In the genomic region with DNA sequence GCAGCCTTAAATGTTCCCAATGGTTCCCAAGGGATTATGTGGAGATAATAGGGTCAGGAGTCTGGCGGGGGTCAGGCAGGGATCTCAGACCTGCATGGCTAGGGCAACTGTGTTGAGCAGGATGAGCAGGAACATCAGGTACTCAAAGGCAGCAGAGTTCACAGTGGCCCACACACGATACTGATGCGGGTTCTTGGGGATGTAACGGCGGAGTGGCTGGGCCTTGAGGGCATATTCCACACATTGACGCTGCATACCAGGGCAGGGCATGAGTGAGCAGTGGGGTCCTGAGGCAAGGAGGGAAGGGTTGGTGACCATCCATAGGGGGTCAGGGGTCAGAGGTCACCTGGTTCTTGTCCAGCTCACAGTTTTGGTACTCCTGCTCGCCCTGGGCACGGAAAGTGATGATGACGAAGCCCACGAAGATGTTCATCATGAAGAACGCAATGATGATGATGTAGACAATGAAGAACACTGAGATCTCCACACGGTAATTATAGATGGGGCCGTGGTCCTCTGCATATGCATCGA, we compare ENCODE assay signal across 30 cellular contexts. TPM values are rescaled to one million over a fixed set of nuclear protein-coding genes. Genes with fewer than 3 reads are reported as not detected.
DNase-seq lines count a peak whose midpoint lies in the region; ATAC-seq, FAIRE-seq and TF ChIP-seq lines count a peak whose summit lies in the region.
"Had no signal": no experiment of that assay in that cellular context is flagged by ENCODE, and none has a peak within 500 bp of the region (broad histone marks: within the 10 kb centered on the region; RNA-seq: fewer than 3 reads in every experiment).

No MANE protein-coding gene starts in this region.

- H3K79me1 ChIP-seq in neuronal stem cell (ENCODE audit: low read depth, low read length), result no peaks in the 10 kb centered on the region

- no peak overlapping the region for H2BK15ac ChIP-seq in neuronal stem cell (ENCODE audit: low read length)

- H4K20me1 ChIP-seq in K562 (replicated peaks; ENCODE audit: control insufficient read depth, insufficient read depth, low read length), result no peaks in the 10 kb centered on the region
- H4K20me1 ChIP-seq: BLaER1 had no signal

- no peak overlapping the region for H3K23ac ChIP-seq in neuronal stem cell (ENCODE audit: low read depth, low read length, poor library complexity)

- no peaks in the 10 kb centered on the region; a peak in 2 of 5 replicates for H3K4me1 ChIP-seq in K562 (replicated peaks in 1 of 2; ENCODE audit: control insufficient read depth in 2 of 2, insufficient read depth in 2 of 2, low read length in 2 of 2)
- H3K4me1 ChIP-seq in neuronal stem cell (ENCODE audit: control insufficient read depth in 2 of 2, insufficient read depth in 1 of 2, low read depth in 1 of 2, low read length in 2 of 2), result no peaks in the 10 kb centered on the region
- H3K4me1 ChIP-seq in thymus (ENCODE audit: control insufficient read depth, insufficient read depth, low read length), result peaks cover 17% of the 10 kb centered on the region
- H3K4me1 ChIP-seq: BE2C, BLaER1 had no signal

- H3K27me3 ChIP-seq in K562 (ENCODE audit: control insufficient read depth in 2 of 2, insufficient read depth in 2 of 2, low read length in 2 of 2) (peaks cover 3 to 19% of the 10 kb centered on the region in 2 experiments; a peak in 3 of 5 replicates), neuronal stem cell (ENCODE audit: control insufficient read depth in 3 of 3, insufficient read depth in 3 of 3, low read depth in 1 of 3, low read length in 3 of 3) (peaks cover 0 to 22% (median 0%) of the 10 kb centered on the region in 3 experiments), thymus (ENCODE audit: control insufficient read depth, insufficient read depth) (no peaks in the 10 kb centered on the region)
- H3K27me3 ChIP-seq: BE2C had no signal

- POLR2A ChIA-PET in K562 (lab: Yijun Ruan, JAX), result interaction anchor here (1.4 kb wide), 1 partner anchor 13 kb away, joined by 3 read pairs; no protein-coding TSS in a partner anchor

- intact Hi-C loops in K562 (cut with micrococcal nuclease), result no loop called here

- H2BK120ac ChIP-seq in neuronal stem cell (ENCODE audit: low read depth, low read length), result no peak overlapping the region

- no peak overlapping the region for H3K18ac ChIP-seq in neuronal stem cell (ENCODE audit: low read length)

- H3K4me3 ChIP-seq in K562 (no peak overlapping the region), neuronal stem cell (ENCODE audit: low read length in 2 of 2) (no peak overlapping the region), thymus (ENCODE audit: low read length) (no peak overlapping the region)
- H3K4me3 ChIP-seq: BLaER1, GM12878 had no signal

- H2AFZ ChIP-seq in K562 (ENCODE audit: low read depth, low read length) (no peak overlapping the region), neuronal stem cell (ENCODE audit: low read length) (no peak overlapping the region)

- H3K4ac ChIP-seq in neuronal stem cell (ENCODE audit: low read length), result no peak overlapping the region

- H2AK5ac ChIP-seq in neuronal stem cell (ENCODE audit: low read depth, low read length), result no peak overlapping the region

- WGBS in K562 (ENCODE audit: insufficient coverage, low coverage, missing lambda C conversion rate), result 13% methylated on average over 8 of the region's 14 CpGs
- WGBS in neuronal stem cell (ENCODE audit: extremely low coverage in 2 of 2, insufficient read length in 2 of 2, insufficient replicate concordance in 1 of 2), 2 donors, result no CpG with 5 or more reads among the region's 14 CpGs
- 91% methylated on average over 14 of the region's 14 CpGs for WGBS in thymus

- no TSS peak for BruUV-seq in K562 (replicated peaks; lab: Mats Ljungman, UMichigan)

- no peak for TF ChIP-seq EP300 in K562 (IDR thresholded peaks at IDR 0.05; ENCODE audit: low read length)

- H3K36me3 ChIP-seq in K562 (ENCODE audit: control insufficient read depth, insufficient read depth, low read length), result no peaks in the 10 kb centered on the region
- H3K36me3 ChIP-seq in neuronal stem cell (replicated peaks in 1 of 2; ENCODE audit: control insufficient read depth in 2 of 2, insufficient read depth in 2 of 2, low read length in 2 of 2), result no peaks in the 10 kb centered on the region
- H3K36me3 ChIP-seq in thymus (ENCODE audit: control insufficient read depth, insufficient read depth), result no peaks in the 10 kb centered on the region
- H3K36me3 ChIP-seq: BE2C, BLaER1 had no signal

- no peaks in the 10 kb centered on the region for H3K79me2 ChIP-seq in K562 (ENCODE audit: control insufficient read depth, insufficient read depth, low read length)

- H3K14ac ChIP-seq in neuronal stem cell (ENCODE audit: low read length), result no peak overlapping the region

- no peak for ATAC-seq in K562
- ATAC-seq in GM21786 (IDR thresholded peaks at IDR 0.05; ENCODE audit: unreplicated experiment), result no peak
- ATAC-seq in GM21576 (IDR thresholded peaks at IDR 0.05; ENCODE audit: unreplicated experiment), result no peak
- ATAC-seq: GM12878 had no signal

- H3K9me3 ChIP-seq in K562 (replicated peaks; ENCODE audit: control insufficient read depth, insufficient read depth, low read depth, low read length), result no peaks in the 10 kb centered on the region
- H3K9me3 ChIP-seq in neuronal stem cell (replicated peaks in 1 of 2; ENCODE audit: control insufficient read depth in 2 of 2, insufficient read depth in 1 of 2, low read depth in 1 of 2, low read length in 2 of 2), result no peaks in the 10 kb centered on the region
- no peaks in the 10 kb centered on the region for H3K9me3 ChIP-seq in thymus (ENCODE audit: control insufficient read depth)
- H3K9me3 ChIP-seq: BE2C, BLaER1 had no signal

- no peak for TF ChIP-seq RAD21 in K562 (CRISPR knock-in tag; conservative IDR thresholded peaks at IDR 0.05 in 1 of 2, IDR thresholded peaks at IDR 0.05 in 1 of 2)

- no peak for DNase-seq in K562 (ENCODE audit: extremely low read depth in 1 of 4, low spot score in 3 of 4)
- no peak for DNase-seq in neuronal stem cell (ENCODE audit: low spot score)
- DNase-seq: 8988T; ACHN; BE2C; C1 segment of cervical spinal cord; CD4-positive, alpha-beta memory T cell; CD4-positive, CD25-positive, alpha-beta regulatory T cell; CD8-positive, alpha-beta memory T cell; COR-L47; DMS 273 treated with DMSO at 0.1 percent for 48 hours; DMS153; DMS53; DMS79; DND-41; EL; GDM1 had no signal

- H3K4me2 ChIP-seq in K562 (ENCODE audit: insufficient read depth, low read length) (no peak overlapping the region), neuronal stem cell (ENCODE audit: insufficient read depth, low read length, poor library complexity, severe bottlenecking) (no peak overlapping the region)
- H3K4me2 ChIP-seq: BLaER1 had no signal

- no peak for TF ChIP-seq POLR2A in K562 (conservative IDR thresholded peaks at IDR 0.05)

- H3K27ac ChIP-seq in K562 (ENCODE audit: extremely low read depth, low read depth, low read length) (no peak overlapping the region), neuronal stem cell (replicated peaks; ENCODE audit: low read length) (no peak overlapping the region), thymus (ENCODE audit: low read depth) (peak overlapping the region; percentile 46)
- H3K27ac ChIP-seq: BLaER1 had no signal

- H2BK5ac ChIP-seq in neuronal stem cell (ENCODE audit: low read length), result peak overlapping the region; percentile 66

- in situ Hi-C loops in K562 (cut with MboI), result no loop called here

- H2BK12ac ChIP-seq in neuronal stem cell (ENCODE audit: low read length), result no peak overlapping the region

- no peaks in the 10 kb centered on the region for H3K9me1 ChIP-seq in K562 (ENCODE audit: control insufficient read depth, insufficient read depth, low read length)

- CTCF ChIA-PET in K562 (lab: Yijun Ruan, JAX; ENCODE audit: low intra/inter-chr PET ratio), result no interaction called here

- no peak overlapping the region for H4K91ac ChIP-seq in neuronal stem cell (ENCODE audit: low read depth, low read length, poor library complexity)

- no peak overlapping the region for H4K8ac ChIP-seq in neuronal stem cell (ENCODE audit: low read depth, low read length)

- no peak for FAIRE-seq in K562 (lab: Jason Lieb, UNC)
- FAIRE-seq: A204.1, GM12878, GM12892, GM18507 had no signal

- no peak overlapping the region for H3K9ac ChIP-seq in K562 (ENCODE audit: insufficient read depth in 1 of 2, low read depth in 2 of 2, low read length in 2 of 2)
- H3K9ac ChIP-seq in neuronal stem cell (ENCODE audit: low read depth, low read length, poor library complexity), result no peak overlapping the region
- H3K9ac ChIP-seq: BLaER1 had no signal

- TF ChIP-seq CTCF in K562 (IDR thresholded peaks at IDR 0.05 in 2 of 3, conservative IDR thresholded peaks at IDR 0.05 in 1 of 3; ENCODE audit: insufficient read depth in 2 of 3, low read depth in 1 of 3, low read length in 3 of 3), result no peak

RNA-seq across cellular contexts. Expression of a gene that starts 15.1 kb away (rescaled TPM):
- total RNA-seq in K562 (2011; cell fraction: chromatin; rRNA removed; ENCODE audit: low replicate concordance), result 4.8 and 8.4 TPM in 2 replicates
- 6.8 and 7.3 TPM in 2 replicates for total RNA-seq in K562 (2011; cell fraction: nucleolus; rRNA removed)
- total RNA-seq in K562 (2011; cell fraction: nucleoplasm; rRNA removed), result 6.0 and 10.6 TPM in 2 replicates
- 3.4 and 3.9 TPM in 2 replicates for total RNA-seq in K562 (2014; rRNA removed)
- 2.2 and 2.6 TPM in 2 replicates for total RNA-seq in K562 (2014; rRNA removed; fragmentation: Illumina TruSeq; extraction: Trizol)
- total RNA-seq in K562 (2015; rRNA removed; fragmentation: Illumina TruSeq; extraction: Trizol), result 1.5 and 1.6 TPM in 2 replicates
- total RNA-seq in K562 (2021), result 2.1 and 3.0 TPM in 2 replicates
- polyA plus RNA-seq in K562 (2011; rRNA removed), result 3.9 and 5.1 TPM in 2 replicates
- 5.7 and 10.1 TPM in 2 replicates for polyA plus RNA-seq in K562 (2011; cell fraction: cytosol; rRNA removed)
- polyA plus RNA-seq in K562 (2011; cell fraction: nucleus; rRNA removed), result 3.8 and 7.1 TPM in 2 replicates
- polyA plus RNA-seq in K562 (2012), result 1.8 and 4.5 TPM in 2 replicates
- polyA plus RNA-seq in K562 (2014; fragmentation: Illumina TruSeq; extraction: Trizol), result 2.4 and 2.9 TPM in 2 replicates
- polyA plus RNA-seq in K562 (2014; fragmentation: Nextera tagmentation; extraction: Ambion mirVana), result under 1 TPM; 0.48 to 0.52 TPM
- 3.6 and 4.3 TPM in 2 replicates for polyA plus RNA-seq in K562 (2014; rRNA removed)
- polyA minus RNA-seq in K562 (2011; rRNA and poly(A)+ RNA removed), result 1.6 and 3.3 TPM in 2 replicates
- 1.3 and 4.0 TPM in 2 replicates for polyA minus RNA-seq in K562 (2011; cell fraction: cytosol; rRNA and poly(A)+ RNA removed)
- 3.8 and 4.0 TPM in 2 replicates for polyA minus RNA-seq in K562 (2011; cell fraction: nucleus; rRNA and poly(A)+ RNA removed)
- polyA plus RNA-seq in neuronal stem cell (2013, experiment 1 of 2), result 0.32 TPM
- polyA plus RNA-seq in neuronal stem cell (2013, experiment 2 of 2), result 0.37 TPM
- 3.6 TPM for polyA plus RNA-seq in thymus

RNA-seq across cellular contexts. Expression of a gene that starts 18.1 kb away (rescaled TPM):
- 2.0 TPM in 2 replicates for total RNA-seq in K562 (2011; cell fraction: chromatin; rRNA removed; ENCODE audit: low replicate concordance)
- total RNA-seq in K562 (2011; cell fraction: nucleolus; rRNA removed), result 0.79 and 0.83 TPM in 2 replicates
- 0.84 and 1.7 TPM in 2 replicates for total RNA-seq in K562 (2011; cell fraction: nucleoplasm; rRNA removed)
- under 0.01 TPM in 1 of 2 replicates, not detected in the other for total RNA-seq in K562 (2014; rRNA removed)
- not detected in 2 replicates for total RNA-seq in K562 (2014; rRNA removed; fragmentation: Illumina TruSeq; extraction: Trizol)
- not detected in 2 replicates for total RNA-seq in K562 (2015; rRNA removed; fragmentation: Illumina TruSeq; extraction: Trizol)
- 0.04 TPM in 2 replicates for total RNA-seq in K562 (2021)
- 0.13 and 0.37 TPM in 2 replicates for polyA plus RNA-seq in K562 (2011; rRNA removed)
- 0.10 and 0.22 TPM in 2 replicates for polyA plus RNA-seq in K562 (2011; cell fraction: cytosol; rRNA removed)
- polyA plus RNA-seq in K562 (2011; cell fraction: nucleus; rRNA removed), result 1.5 and 1.9 TPM in 2 replicates
- polyA plus RNA-seq in K562 (2012), result 0.10 and 0.36 TPM in 2 replicates
- polyA plus RNA-seq in K562 (2014; fragmentation: Illumina TruSeq; extraction: Trizol), result 0.01 and 0.03 TPM in 2 replicates
- under 1 TPM in 1 of 2 experiments, not detected in 1; 0.01 TPM for polyA plus RNA-seq in K562 (2014; fragmentation: Nextera tagmentation; extraction: Ambion mirVana)
- 0.15 and 0.41 TPM in 2 replicates for polyA plus RNA-seq in K562 (2014; rRNA removed)
- polyA minus RNA-seq in K562 (2011; rRNA and poly(A)+ RNA removed), result 0.04 and 0.06 TPM in 2 replicates
- polyA minus RNA-seq in K562 (2011; cell fraction: cytosol; rRNA and poly(A)+ RNA removed), result not detected in 2 replicates
- 0.27 and 0.56 TPM in 2 replicates for polyA minus RNA-seq in K562 (2011; cell fraction: nucleus; rRNA and poly(A)+ RNA removed)
- 0.56 TPM for polyA plus RNA-seq in neuronal stem cell (2013, experiment 1 of 2)
- polyA plus RNA-seq in neuronal stem cell (2013, experiment 2 of 2), result 0.58 TPM
- 1.8 TPM for polyA plus RNA-seq in thymus
- total RNA-seq: A673, Daoy, G401 had no signal
- polyA plus RNA-seq: AG04450; CD14-positive monocyte; CD4-positive, CD25-positive, alpha-beta regulatory T cell; CD8-positive, alpha-beta memory T cell had no signal

RNA-seq across cellular contexts. Expression of a gene that starts 20.2 kb away (rescaled TPM):
- total RNA-seq in K562 (2011; cell fraction: chromatin; rRNA removed; ENCODE audit: low replicate concordance), result 18.9 and 51.1 TPM in 2 replicates
- 27.2 and 29.1 TPM in 2 replicates for total RNA-seq in K562 (2011; cell fraction: nucleolus; rRNA removed)
- 22.7 and 25.3 TPM in 2 replicates for total RNA-seq in K562 (2011; cell fraction: nucleoplasm; rRNA removed)
- total RNA-seq in K562 (2014; rRNA removed), result 13.5 and 14.0 TPM in 2 replicates
- total RNA-seq in K562 (2014; rRNA removed; fragmentation: Illumina TruSeq; extraction: Trizol), result 2.5 and 3.6 TPM in 2 replicates
- 6.6 and 7.1 TPM in 2 replicates for total RNA-seq in K562 (2015; rRNA removed; fragmentation: Illumina TruSeq; extraction: Trizol)
- total RNA-seq in K562 (2021), result 20.9 and 22.7 TPM in 2 replicates
- 11.7 and 26.4 TPM in 2 replicates for polyA plus RNA-seq in K562 (2011; rRNA removed)
- 19.0 and 32.2 TPM in 2 replicates for polyA plus RNA-seq in K562 (2011; cell fraction: cytosol; rRNA removed)
- 72.0 and 73.7 TPM in 2 replicates for polyA plus RNA-seq in K562 (2011; cell fraction: nucleus; rRNA removed)
- polyA plus RNA-seq in K562 (2012), result 14.8 and 30.0 TPM in 2 replicates
- 5.1 and 12.0 TPM in 2 replicates for polyA plus RNA-seq in K562 (2014; fragmentation: Illumina TruSeq; extraction: Trizol)
- polyA plus RNA-seq in K562 (2014; fragmentation: Nextera tagmentation; extraction: Ambion mirVana), result under 1 TPM; 0.32 to 0.74 TPM
- 11.1 and 13.6 TPM in 2 replicates for polyA plus RNA-seq in K562 (2014; rRNA removed)
- polyA minus RNA-seq in K562 (2011; rRNA and poly(A)+ RNA removed), result 12.0 and 15.2 TPM in 2 replicates
- 21.5 and 24.4 TPM in 2 replicates for polyA minus RNA-seq in K562 (2011; cell fraction: cytosol; rRNA and poly(A)+ RNA removed)
- polyA minus RNA-seq in K562 (2011; cell fraction: nucleus; rRNA and poly(A)+ RNA removed), result 9.8 and 17.3 TPM in 2 replicates
- 7.9 TPM for polyA plus RNA-seq in neuronal stem cell (2013, experiment 1 of 2)
- 7.4 TPM for polyA plus RNA-seq in neuronal stem cell (2013, experiment 2 of 2)
- polyA plus RNA-seq in thymus, result 20.9 TPM

RNA-seq across cellular contexts. Expression of a gene that starts 28.9 kb away (rescaled TPM):
- 44.7 and 103 TPM in 2 replicates for total RNA-seq in K562 (2011; cell fraction: chromatin; rRNA removed; ENCODE audit: low replicate concordance)
- 65.1 and 65.2 TPM in 2 replicates for total RNA-seq in K562 (2011; cell fraction: nucleolus; rRNA removed)
- 41.5 and 44.2 TPM in 2 replicates for total RNA-seq in K562 (2011; cell fraction: nucleoplasm; rRNA removed)
- total RNA-seq in K562 (2014; rRNA removed), result 24.7 and 26.8 TPM in 2 replicates
- 6.8 and 8.7 TPM in 2 replicates for total RNA-seq in K562 (2014; rRNA removed; fragmentation: Illumina TruSeq; extraction: Trizol)
- total RNA-seq in K562 (2015; rRNA removed; fragmentation: Illumina TruSeq; extraction: Trizol), result 10.2 and 11.2 TPM in 2 replicates
- 43.8 and 44.3 TPM in 2 replicates for total RNA-seq in K562 (2021)
- 14.0 and 22.0 TPM in 2 replicates for polyA plus RNA-seq in K562 (2011; rRNA removed)
- polyA plus RNA-seq in K562 (2011; cell fraction: cytosol; rRNA removed), result 13.3 and 26.4 TPM in 2 replicates
- 49.4 and 83.5 TPM in 2 replicates for polyA plus RNA-seq in K562 (2011; cell fraction: nucleus; rRNA removed)
- polyA plus RNA-seq in K562 (2012), result 28.6 and 29.5 TPM in 2 replicates
- polyA plus RNA-seq in K562 (2014; fragmentation: Illumina TruSeq; extraction: Trizol), result 19.1 and 19.4 TPM in 2 replicates
- 1 to 10 TPM; 1.1 to 1.4 TPM for polyA plus RNA-seq in K562 (2014; fragmentation: Nextera tagmentation; extraction: Ambion mirVana)
- polyA plus RNA-seq in K562 (2014; rRNA removed), result 23.7 and 32.8 TPM in 2 replicates
- 10.3 and 12.1 TPM in 2 replicates for polyA minus RNA-seq in K562 (2011; rRNA and poly(A)+ RNA removed)
- polyA minus RNA-seq in K562 (2011; cell fraction: cytosol; rRNA and poly(A)+ RNA removed), result 30.0 and 34.3 TPM in 2 replicates
- 18.0 and 18.3 TPM in 2 replicates for polyA minus RNA-seq in K562 (2011; cell fraction: nucleus; rRNA and poly(A)+ RNA removed)
- polyA plus RNA-seq in neuronal stem cell (2013, experiment 1 of 2), result 4.5 TPM
- 4.1 TPM for polyA plus RNA-seq in neuronal stem cell (2013, experiment 2 of 2)
- polyA plus RNA-seq in thymus, result 5.4 TPM

RNA-seq across cellular contexts. Expression of a gene that starts 43.4 kb away (rescaled TPM):
- 74.1 and 122 TPM in 2 replicates for total RNA-seq in K562 (2011; cell fraction: chromatin; rRNA removed; ENCODE audit: low replicate concordance)
- 138 and 180 TPM in 2 replicates for total RNA-seq in K562 (2011; cell fraction: nucleolus; rRNA removed)
- total RNA-seq in K562 (2011; cell fraction: nucleoplasm; rRNA removed), result 178 and 233 TPM in 2 replicates
- total RNA-seq in K562 (2014; rRNA removed) (34.7 and 55.2 TPM in 2 replicates), K562 (2014; rRNA removed; fragmentation: Illumina TruSeq; extraction: Trizol) (65.1 and 67.8 TPM in 2 replicates), K562 (2015; rRNA removed; fragmentation: Illumina TruSeq; extraction: Trizol) (70.4 and 73.0 TPM in 2 replicates), K562 (2021) (106 and 112 TPM in 2 replicates)
- polyA plus RNA-seq in K562 (2011; rRNA removed) (169 and 175 TPM in 2 replicates), K562 (2014; fragmentation: Illumina TruSeq; extraction: Trizol) (199 and 236 TPM in 2 replicates), K562 (2014; fragmentation: Nextera tagmentation; extraction: Ambion mirVana) (100 to 1,000 TPM; 117 to 208 TPM), K562 (2014; rRNA removed) (63.0 and 96.3 TPM in 2 replicates), thymus (130 TPM)
- 367 and 379 TPM in 2 replicates for polyA plus RNA-seq in K562 (2011; cell fraction: cytosol; rRNA removed)
- polyA plus RNA-seq in K562 (2011; cell fraction: nucleus; rRNA removed), result 76.0 and 82.2 TPM in 2 replicates
- 170 and 356 TPM in 2 replicates for polyA plus RNA-seq in K562 (2012)
- 88.3 and 104 TPM in 2 replicates for polyA minus RNA-seq in K562 (2011; rRNA and poly(A)+ RNA removed)
- 55.9 and 80.5 TPM in 2 replicates for polyA minus RNA-seq in K562 (2011; cell fraction: cytosol; rRNA and poly(A)+ RNA removed)
- polyA minus RNA-seq in K562 (2011; cell fraction: nucleus; rRNA and poly(A)+ RNA removed), result 8.6 and 18.3 TPM in 2 replicates
- 3.8 TPM for polyA plus RNA-seq in neuronal stem cell (2013, experiment 1 of 2)
- polyA plus RNA-seq in neuronal stem cell (2013, experiment 2 of 2), result 3.8 TPM
